20 cellular contexts compared by ENCODE assay signal in the genomic region with DNA sequence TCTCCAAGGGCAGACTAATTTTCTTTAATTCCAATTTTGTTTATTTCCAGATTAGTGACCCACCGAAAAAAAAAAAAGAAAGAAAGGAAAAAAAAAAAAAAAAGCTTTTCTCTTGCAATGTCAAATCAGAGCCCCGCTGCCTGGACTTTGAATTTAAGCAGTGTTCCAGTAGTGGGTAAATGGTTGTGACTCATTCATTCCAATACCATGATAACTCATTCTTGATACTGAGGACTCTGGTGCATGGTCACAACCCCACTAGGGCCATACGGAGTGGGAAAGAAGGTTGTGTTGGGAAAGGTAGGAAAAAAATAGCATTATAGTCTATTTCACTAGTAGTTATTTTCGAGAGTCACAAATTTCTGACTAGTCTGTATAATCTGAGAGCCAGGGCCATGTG. TPM values are rescaled to one million over a fixed set of nuclear protein-coding genes. Genes with fewer than 3 reads are reported as not detected.
A peak's percentile ranks its signal among the peaks of the same experiment; 100 is the strongest.
DNase-seq lines count a peak whose midpoint lies in the region; ATAC-seq and TF ChIP-seq lines count a peak whose summit lies in the region.
"Had no signal": no experiment of that assay in that cellular context is flagged by ENCODE, and none has a peak within 500 bp of the region (broad histone marks: within the 10 kb centered on the region; RNA-seq: fewer than 3 reads in every experiment).

No MANE protein-coding gene starts in this region.

- H3K27me3 ChIP-seq in PC-3 (ENCODE audit: low read length), result no peaks in the 10 kb centered on the region
- H3K27me3 ChIP-seq in CD8-positive, alpha-beta T cell (ENCODE audit: insufficient read depth, low read length), result no peaks in the 10 kb centered on the region
- H3K27me3 ChIP-seq: gastrocnemius medialis had no signal

- no peaks in the 10 kb centered on the region for H4K20me1 ChIP-seq in PC-3 (ENCODE audit: low read length)

- H3F3A ChIP-seq in PC-3 (ENCODE audit: low read length, unreplicated experiment), result no peaks in the 10 kb centered on the region

- DNase-seq in COLO829 (ENCODE audit: low spot score) (peak; percentile 39), PC-3 (peak; percentile 56), dermis blood vessel endothelial cell (peak; percentile 29), lung microvascular endothelial cell (ENCODE audit: low read depth in 2 of 2) (peak; percentile 12 to 36), HuH-7.5 (ENCODE audit: low spot score) (no peak)
- DNase-seq in activated naive CD4-positive, alpha-beta T cell (lab: John Stamatoyannopoulos, UW), result no peak
- no peak for DNase-seq in CD8-positive, alpha-beta T cell
- DNase-seq: activated naive CD8-positive, alpha-beta T cell treated with anti-CD3 and anti-CD28 coated beads for 36 hours; activated T-cell treated with anti-CD3 and anti-CD28 coated beads for 4 hours; gastrocnemius medialis; naive B cell; NCI-H1417; PC-9; psoas muscle; stimulated activated CD4-positive, alpha-beta T cell treated with anti-CD3 and anti-CD28 coated beads, Interleukin-1b, Interleukin-23, amount 100 ng/mL, for 48 hours had no signal

- no peaks in the 10 kb centered on the region for H3K9me3 ChIP-seq in PC-3 (ENCODE audit: low read length)
- H3K9me3 ChIP-seq in CD8-positive, alpha-beta T cell (ENCODE audit: low read length), result no peaks in the 10 kb centered on the region
- H3K9me3 ChIP-seq: gastrocnemius medialis had no signal

- H3K79me2 ChIP-seq in PC-3 (ENCODE audit: low read length), result no peaks in the 10 kb centered on the region

- H3K4me1 Mint-ChIP-seq in CD8-positive, alpha-beta T cell (ENCODE audit: low read depth), result no peaks in the 10 kb centered on the region
- H3K4me1 Mint-ChIP-seq: activated naive CD8-positive, alpha-beta T cell treated with anti-CD3 and anti-CD28 coated beads for 36 hours; naive B cell had no signal

- no peaks in the 10 kb centered on the region for H3K9me2 ChIP-seq in PC-3 (replicated peaks; ENCODE audit: low read length)

- H3K4me1 ChIP-seq in PC-3 (ENCODE audit: insufficient read depth, low read length), result no peaks in the 10 kb centered on the region
- H3K4me1 ChIP-seq in CD8-positive, alpha-beta T cell (ENCODE audit: insufficient read depth, low read length), result no peaks in the 10 kb centered on the region
- H3K4me1 ChIP-seq: gastrocnemius medialis, psoas muscle had no signal

- no peaks in the 10 kb centered on the region for H3K36me3 ChIP-seq in PC-3 (ENCODE audit: low read depth, low read length)
- H3K36me3 ChIP-seq in CD8-positive, alpha-beta T cell (ENCODE audit: insufficient read depth, low read length), result no peaks in the 10 kb centered on the region
- H3K36me3 ChIP-seq: gastrocnemius medialis had no signal

- H3K9me3 Mint-ChIP-seq in CD8-positive, alpha-beta T cell, result no peaks in the 10 kb centered on the region
- H3K9me3 Mint-ChIP-seq: T-helper 1 cell treated with Interleukin-12 subunit alpha and Interleukin-12 subunit beta and Interleukin-4 antibody, amounts not matched to agents 30 μg/mL and 1 μg/mL, for 36 hours; type B pancreatic cell had no signal

- H2AFZ ChIP-seq in PC-3 (ENCODE audit: low read length), result no peak overlapping the region
- H2AFZ ChIP-seq: PC-9 had no signal

- H3K36me3 Mint-ChIP-seq in CD8-positive, alpha-beta T cell, result no peaks in the 10 kb centered on the region
- H3K36me3 Mint-ChIP-seq: activated naive CD8-positive, alpha-beta T cell treated with anti-CD3 and anti-CD28 coated beads for 36 hours; naive B cell; type B pancreatic cell had no signal

- no peak overlapping the region for H3K4me2 ChIP-seq in PC-3 (ENCODE audit: low read length)
- H3K4me2 ChIP-seq: PC-9 had no signal

- H3K27me3 Mint-ChIP-seq in CD8-positive, alpha-beta T cell (ENCODE audit: low read depth), result no peaks in the 10 kb centered on the region
- H3K27me3 Mint-ChIP-seq: activated naive CD8-positive, alpha-beta T cell treated with anti-CD3 and anti-CD28 coated beads for 36 hours; naive B cell had no signal

- BruUV-seq in PC-3 (replicated peaks; lab: Mats Ljungman, UMichigan), result no TSS peak

- POLR2A ChIA-PET in PC-3 (lab: Charles Lee; ENCODE audit: unreplicated experiment), result no interaction called here
- POLR2A ChIA-PET in CD8-positive, alpha-beta T cell (lab: Charles Lee), result no interaction called here

- no peak overlapping the region for H3K9ac ChIP-seq in PC-3 (ENCODE audit: low read length)

- no peak for TF ChIP-seq CTCF in PC-3 (conservative IDR thresholded peaks at IDR 0.05; ENCODE audit: low read depth, low read length)
- TF ChIP-seq CTCF in CD8-positive, alpha-beta T cell (IDR thresholded peaks at IDR 0.05), result no peak

- H3K4me3 ChIP-seq in PC-3 (ENCODE audit: low read length), result no peak overlapping the region
- H3K4me3 ChIP-seq in CD8-positive, alpha-beta T cell (ENCODE audit: low read depth, low read length), result no peak overlapping the region
- H3K4me3 ChIP-seq: gastrocnemius medialis, K562, PC-9, psoas muscle had no signal

- H3K27ac Mint-ChIP-seq in CD8-positive, alpha-beta T cell, result no peak overlapping the region
- H3K27ac Mint-ChIP-seq: activated naive CD8-positive, alpha-beta T cell treated with anti-CD3 and anti-CD28 coated beads for 36 hours; naive B cell; T-helper 1 cell treated with Interleukin-12 subunit alpha and Interleukin-12 subunit beta and Interleukin-4 antibody, amounts not matched to agents 30 μg/mL and 1 μg/mL, for 36 hours; type B pancreatic cell had no signal

- H3K4me3 Mint-ChIP-seq in CD8-positive, alpha-beta T cell, result no peak overlapping the region
- H3K4me3 Mint-ChIP-seq: activated naive CD8-positive, alpha-beta T cell treated with anti-CD3 and anti-CD28 coated beads for 36 hours; naive B cell; T-helper 1 cell treated with Interleukin-12 subunit alpha and Interleukin-12 subunit beta and Interleukin-4 antibody, amounts not matched to agents 30 μg/mL and 1 μg/mL, for 36 hours; type B pancreatic cell had no signal

- no peak for TF ChIP-seq POLR2A in GM18505 (IDR thresholded peaks at IDR 0.05; ENCODE audit: borderline replicate concordance, extremely low read depth, insufficient read depth, insufficient read length)

- H3K27ac ChIP-seq in PC-3 (ENCODE audit: low read length), result no peak overlapping the region
- H3K27ac ChIP-seq in CD8-positive, alpha-beta T cell (ENCODE audit: low read depth, low read length), result no peak overlapping the region
- H3K27ac ChIP-seq: C4-2B, gastrocnemius medialis, PC-9, psoas muscle had no signal

- CTCF ChIA-PET in PC-3 (lab: Charles Lee), result no interaction called here
- CTCF ChIA-PET in CD8-positive, alpha-beta T cell (lab: Charles Lee), result no interaction called here

- intact Hi-C loops in PC-3 (cut with micrococcal nuclease), result no loop called here
- intact Hi-C loops in CD8-positive, alpha-beta T cell (cut with DNase I, micrococcal nuclease), result no loop called here

- ATAC-seq in PC-3 (peak; percentile 54), GM18505 (IDR thresholded peaks at IDR 0.05; ENCODE audit: unreplicated experiment) (no peak)
- ATAC-seq in CD8-positive, alpha-beta T cell, result no peak
- ATAC-seq: gastrocnemius medialis, K562, psoas muscle had no signal

RNA-seq across cellular contexts. Expression of a gene that starts 59.1 kb away (rescaled TPM):
- total RNA-seq in PC-3 (2014; rRNA removed) (2.4 and 3.8 TPM in 2 replicates), dermis blood vessel endothelial cell (263 and 653 TPM in 2 replicates), lung microvascular endothelial cell (235 and 1,223 TPM in 2 replicates)
- total RNA-seq in CD8-positive, alpha-beta T cell, result not detected
- total RNA-seq: activated naive CD8-positive, alpha-beta T cell treated with anti-CD3 and anti-CD28 coated beads for 36 hours had no signal

Comparison
In these comparisons a context has a peak if more than half of its experiments do, and no peak if none do; other contexts are left out.
1. DNase-seq: peak in COLO829 (single experiment), PC-3 (single experiment), dermis blood vessel endothelial cell (single experiment) and lung microvascular endothelial cell (2 of 2); none in HuH-7.5 (single experiment), activated naive CD4-positive, alpha-beta T cell (0 of 4) and CD8-positive, alpha-beta T cell (0 of 7).
2. RNA of a gene that starts 59.1 kb away (total RNA-seq): 235 to 1,223 TPM in lung microvascular endothelial cell and 263 to 653 TPM in dermis blood vessel endothelial cell; 2.4 to 3.8 TPM in PC-3 and not detected in CD8-positive, alpha-beta T cell; every median in the first group is over 10 times any median in the second.